In genomic region chr1:207828046-207828445, GRCh38 we compare ENCODE assay signal across 11 cellular contexts.
DNase-seq lines count a peak whose midpoint lies in the region; ATAC-seq, FAIRE-seq and TF ChIP-seq lines count a peak whose summit lies in the region.
"Had no signal": no experiment of that assay in that cellular context is flagged by ENCODE, and none has a peak within 500 bp of the region (broad histone marks: within the 10 kb centered on the region; RNA-seq: fewer than 3 reads in every experiment).

No MANE protein-coding gene starts in this region.

- no peaks in the 10 kb centered on the region for H3K9me3 Mint-ChIP-seq in activated CD4-positive, alpha-beta T cell treated with anti-CD3 and anti-CD28 coated beads for 36 hours (ENCODE audit: low read depth)
- no peaks in the 10 kb centered on the region for H3K9me3 Mint-ChIP-seq in activated T-helper 17 cell treated with anti-CD3 and anti-CD28 coated beads, Interleukin-2, amount 50 U/mL, for 72 hours
- H3K9me3 Mint-ChIP-seq in chondrocyte (ENCODE audit: low read depth) = no peaks in the 10 kb centered on the region
- H3K9me3 Mint-ChIP-seq: neural crest cell had no signal

- H3K36me3 ChIP-seq in kidney (ENCODE audit: control insufficient read depth in 1 of 2, insufficient read depth in 2 of 2, low read length in 2 of 2) = no peaks in the 10 kb centered on the region

- peaks cover 20% of the 10 kb centered on the region for H3K36me3 Mint-ChIP-seq in activated CD4-positive, alpha-beta T cell treated with anti-CD3 and anti-CD28 coated beads for 36 hours (ENCODE audit: low read depth)
- peaks cover 52% of the 10 kb centered on the region for H3K36me3 Mint-ChIP-seq in activated T-helper 17 cell treated with anti-CD3 and anti-CD28 coated beads, Interleukin-2, amount 50 U/mL, for 72 hours (ENCODE audit: low read depth)
- no peaks in the 10 kb centered on the region for H3K36me3 Mint-ChIP-seq in chondrocyte (ENCODE audit: low read depth)
- H3K36me3 Mint-ChIP-seq: brain had no signal

- DNase-seq in activated CD4-positive, alpha-beta T cell treated with anti-CD3 and anti-CD28 coated beads for 36 hours = no peak
- DNase-seq in activated CD4-positive, alpha-beta T cell treated with anti-CD3 and anti-CD28 coated beads for 4 hours = no peak
- no peak for DNase-seq in kidney
- no peak for DNase-seq in substantia nigra (lab: John Stamatoyannopoulos, UW)
- no peak for DNase-seq in hypothalamus (lab: John Stamatoyannopoulos, UW)
- DNase-seq in chondrocyte (ENCODE audit: low spot score) = no peak

- no peak for FAIRE-seq in kidney (lab: Jason Lieb, UNC)

- POLR2A ChIA-PET in activated CD4-positive, alpha-beta T cell treated with anti-CD3 and anti-CD28 coated beads for 36 hours (lab: Charles Lee) = no interaction called here

- no peak overlapping the region for H3K4me3 ChIP-seq in kidney (ENCODE audit: low read length in 2 of 2)
- H3K4me3 ChIP-seq: MG63 had no signal

- H3K4me1 Mint-ChIP-seq in activated CD4-positive, alpha-beta T cell treated with anti-CD3 and anti-CD28 coated beads for 36 hours = peaks cover 95% of the 10 kb centered on the region
- H3K4me1 Mint-ChIP-seq in activated T-helper 17 cell treated with anti-CD3 and anti-CD28 coated beads, Interleukin-2, amount 50 U/mL, for 72 hours = peaks cover 72% of the 10 kb centered on the region
- H3K4me1 Mint-ChIP-seq in chondrocyte (ENCODE audit: low read depth) = peaks cover 38% of the 10 kb centered on the region

- H3K9me3 ChIP-seq in kidney (ENCODE audit: control insufficient read depth in 1 of 2, low read length in 2 of 2) = no peaks in the 10 kb centered on the region
- H3K9me3 ChIP-seq: MG63 had no signal

- H3K4me3 Mint-ChIP-seq in activated CD4-positive, alpha-beta T cell treated with anti-CD3 and anti-CD28 coated beads for 36 hours = no peak overlapping the region
- H3K4me3 Mint-ChIP-seq in activated T-helper 17 cell treated with anti-CD3 and anti-CD28 coated beads, Interleukin-2, amount 50 U/mL, for 72 hours = peak overlapping the region; percentile 44
- H3K4me3 Mint-ChIP-seq in chondrocyte (ENCODE audit: unreplicated experiment) = no peak overlapping the region
- H3K4me3 Mint-ChIP-seq: brain, neural crest cell had no signal

- no peak for TF ChIP-seq CTCF in kidney (IDR thresholded peaks at IDR 0.05; ENCODE audit: borderline replicate concordance, extremely low read depth, insufficient read depth)
- TF ChIP-seq CTCF in chondrocyte (IDR thresholded peaks at IDR 0.05) = no peak

- intact Hi-C loops in activated CD4-positive, alpha-beta T cell treated with anti-CD3 and anti-CD28 coated beads for 36 hours (cut with DNase I, micrococcal nuclease) = loop anchor here (1.0 to 10.0 kb wide), 8 partner anchors 36 to 1927 kb away; partner anchors contain the start of genes TRAF3IP3 (in 2 of the 2) and CD55 (in 1 of the 2)
- intact Hi-C loops in kidney (cut with DNase I) = loop anchor here (5.0 kb wide), 1 partner anchor 39 kb away; no protein-coding TSS in a partner anchor

- peak overlapping the region; percentile 5 to 7 for H3K9ac ChIP-seq in kidney (ENCODE audit: low read length in 2 of 2)

- H3K4me1 ChIP-seq in kidney (ENCODE audit: control insufficient read depth in 1 of 2, insufficient read depth in 1 of 2, low read depth in 1 of 2, low read length in 2 of 2) = peaks cover 61 to 72% of the 10 kb centered on the region in 2 donors

- peak overlapping the region; percentile 45 for H3K27ac Mint-ChIP-seq in activated CD4-positive, alpha-beta T cell treated with anti-CD3 and anti-CD28 coated beads for 36 hours
- H3K27ac Mint-ChIP-seq in activated T-helper 17 cell treated with anti-CD3 and anti-CD28 coated beads, Interleukin-2, amount 50 U/mL, for 72 hours = peak overlapping the region; percentile 96
- no peak overlapping the region for H3K27ac Mint-ChIP-seq in chondrocyte (ENCODE audit: unreplicated experiment)
- H3K27ac Mint-ChIP-seq: brain had no signal

- no peak for ATAC-seq in activated CD4-positive, alpha-beta T cell treated with anti-CD3 and anti-CD28 coated beads for 36 hours
- ATAC-seq in activated T-helper 17 cell treated with anti-CD3 and anti-CD28 coated beads, Interleukin-2, amount 50 U/mL, for 72 hours (replicated peaks) = no peak
- no peak for ATAC-seq in HG03039 (IDR thresholded peaks at IDR 0.05; ENCODE audit: unreplicated experiment)

- H3K27ac ChIP-seq in kidney (ENCODE audit: low read depth in 2 of 2, low read length in 2 of 2) (peak overlapping the region; percentile 32 to 78), substantia nigra (ENCODE audit: low read depth, low read length, poor library complexity, severe bottlenecking) (peak overlapping the region; percentile 52)

- H3K27me3 Mint-ChIP-seq in activated CD4-positive, alpha-beta T cell treated with anti-CD3 and anti-CD28 coated beads for 36 hours = no peaks in the 10 kb centered on the region
- H3K27me3 Mint-ChIP-seq in activated T-helper 17 cell treated with anti-CD3 and anti-CD28 coated beads, Interleukin-2, amount 50 U/mL, for 72 hours = no peaks in the 10 kb centered on the region
- no peaks in the 10 kb centered on the region for H3K27me3 Mint-ChIP-seq in chondrocyte (ENCODE audit: low read depth)
- H3K27me3 Mint-ChIP-seq: brain had no signal

- CTCF ChIA-PET in activated CD4-positive, alpha-beta T cell treated with anti-CD3 and anti-CD28 coated beads for 36 hours (lab: Charles Lee) = interaction anchor here (0.9 to 11.2 kb wide), 8 partner anchors 20 to 170 kb away, joined by 3 to 297 read pairs (median 4); no protein-coding TSS in a partner anchor
